ENCODE assay signal across 8 cellular contexts in genomic region chr9:6080154-6080716, GRCh38.
A peak's percentile ranks its signal among the peaks of the same experiment; 100 is the strongest.
DNase-seq lines count a peak whose midpoint lies in the region; ATAC-seq and TF ChIP-seq lines count a peak whose summit lies in the region.

No MANE protein-coding gene starts in this region.

- CTCF ChIA-PET in BJ (lab: Yijun Ruan, JAX), result interaction anchor here (1.6 kb wide), 1 partner anchor 26 kb away, joined by 3 read pairs; no protein-coding TSS in a partner anchor

- DNase-seq in BJ (ENCODE audit: low read depth), result peak; percentile 68
- peak; percentile 75 for DNase-seq in GM20000 (ENCODE audit: low spot score)
- peak; percentile 55 for DNase-seq in HuH-7 (ENCODE audit: low spot score)
- peak; percentile 100 for DNase-seq in OCI-M1 (lab: John Stamatoyannopoulos, UW)
- DNase-seq in activated T-helper 2 cell treated with anti-CD3 and anti-CD28 coated beads, Interferon-gamma antibody, Interleukin-2, Interleukin-4, amounts not matched to agents 10 μg/mL and 5 μg/mL and 100 μg/mL, durations not matched to agents 14 hours and 24 hours and 36 hours (ENCODE audit: low spot score), result peak; percentile 38
- peak; percentile 87 for DNase-seq in fibroblast of mammary gland (ENCODE audit: low read depth)
- peak; percentile 42 for DNase-seq in natural killer cell
- peak; percentile 61 for DNase-seq in stimulated activated naive B cell treated with anti-CD40 and anti-IgM and Interleukin-4, amounts not matched to agents 10 μg/mL and 1 μg/mL and 100 μg/mL, for 72 hours

- H3K4me3 Mint-ChIP-seq in activated T-helper 2 cell treated with anti-CD3 and anti-CD28 coated beads, Interferon-gamma antibody, Interleukin-2, Interleukin-4, amounts not matched to agents 10 μg/mL and 5 μg/mL and 100 μg/mL, durations not matched to agents 14 hours and 24 hours and 36 hours (ENCODE audit: low read depth), result peak overlapping the region; percentile 78
- H3K4me3 Mint-ChIP-seq in natural killer cell, result peak overlapping the region; percentile 87
- H3K4me3 Mint-ChIP-seq in stimulated activated naive B cell treated with anti-CD40 and anti-IgM and Interleukin-4, amounts not matched to agents 10 μg/mL and 1 μg/mL and 100 μg/mL, for 72 hours, result peak overlapping the region; percentile 93

- POLR2A ChIA-PET in BJ (lab: Charles Lee), result interaction anchor here (0.6 to 0.7 kb wide), 2 partner anchors 65 to 115 kb away, joined by 6 to 25 read pairs; partner anchors contain the start of gene RANBP6

- H3K27ac Mint-ChIP-seq in activated T-helper 2 cell treated with anti-CD3 and anti-CD28 coated beads, Interferon-gamma antibody, Interleukin-2, Interleukin-4, amounts not matched to agents 10 μg/mL and 5 μg/mL and 100 μg/mL, durations not matched to agents 14 hours and 24 hours and 36 hours, result peak overlapping the region; percentile 66
- peak overlapping the region; percentile 71 to 94 for H3K27ac Mint-ChIP-seq in natural killer cell
- peak overlapping the region; percentile 90 for H3K27ac Mint-ChIP-seq in stimulated activated naive B cell treated with anti-CD40 and anti-IgM and Interleukin-4, amounts not matched to agents 10 μg/mL and 1 μg/mL and 100 μg/mL, for 72 hours

- H3K36me3 Mint-ChIP-seq in activated T-helper 2 cell treated with anti-CD3 and anti-CD28 coated beads, Interferon-gamma antibody, Interleukin-2, Interleukin-4, amounts not matched to agents 10 μg/mL and 5 μg/mL and 100 μg/mL, durations not matched to agents 14 hours and 24 hours and 36 hours (ENCODE audit: low read depth), result no peaks in the 10 kb centered on the region
- no peaks in the 10 kb centered on the region for H3K36me3 Mint-ChIP-seq in natural killer cell
- no peaks in the 10 kb centered on the region for H3K36me3 Mint-ChIP-seq in stimulated activated naive B cell treated with anti-CD40 and anti-IgM and Interleukin-4, amounts not matched to agents 10 μg/mL and 1 μg/mL and 100 μg/mL, for 72 hours

- H3K4me3 ChIP-seq in BJ (ENCODE audit: low read depth, low read length) (peak overlapping the region; percentile 54), fibroblast of mammary gland (ENCODE audit: control insufficient read depth, low read depth, low read length) (peak overlapping the region; percentile 58)

- no peak; the same call in 1 of the 2 replicates for TF ChIP-seq CTCF in BJ (IDR thresholded peaks at IDR 0.05; ENCODE audit: insufficient read depth, low read depth, low read length)
- TF ChIP-seq CTCF in GM20000 (IDR thresholded peaks at IDR 0.05; ENCODE audit: extremely low read depth, missing control alignments), result no peak
- no peak for TF ChIP-seq CTCF in fibroblast of mammary gland (conservative IDR thresholded peaks at IDR 0.05; ENCODE audit: control insufficient read depth, insufficient read depth, low read depth, low read length)
- TF ChIP-seq CTCF in natural killer cell (IDR thresholded peaks at IDR 0.05), result no peak

- no peaks in the 10 kb centered on the region for H3K27me3 ChIP-seq in BJ (ENCODE audit: control insufficient read depth, insufficient read depth, low read length)

- no peaks in the 10 kb centered on the region for H3K36me3 ChIP-seq in BJ (ENCODE audit: control insufficient read depth, insufficient read depth, low read length)

- ATAC-seq in natural killer cell, result peak; percentile 88 to 96 (median 95)
- ATAC-seq in stimulated activated naive B cell treated with anti-CD40 and anti-IgM and Interleukin-4, amounts not matched to agents 10 μg/mL and 1 μg/mL and 100 μg/mL, for 72 hours (replicated peaks), result peak; percentile 97 to 98

- peaks cover 3% of the 10 kb centered on the region for H3K4me1 Mint-ChIP-seq in activated T-helper 2 cell treated with anti-CD3 and anti-CD28 coated beads, Interferon-gamma antibody, Interleukin-2, Interleukin-4, amounts not matched to agents 10 μg/mL and 5 μg/mL and 100 μg/mL, durations not matched to agents 14 hours and 24 hours and 36 hours (ENCODE audit: low read depth)
- H3K4me1 Mint-ChIP-seq in natural killer cell, result peaks cover 5 to 17% of the 10 kb centered on the region in 2 donors
- H3K4me1 Mint-ChIP-seq in stimulated activated naive B cell treated with anti-CD40 and anti-IgM and Interleukin-4, amounts not matched to agents 10 μg/mL and 1 μg/mL and 100 μg/mL, for 72 hours, result peaks cover 5 to 20% of the 10 kb centered on the region in 2 donors

- H3K9me3 Mint-ChIP-seq in activated T-helper 2 cell treated with anti-CD3 and anti-CD28 coated beads, Interferon-gamma antibody, Interleukin-2, Interleukin-4, amounts not matched to agents 10 μg/mL and 5 μg/mL and 100 μg/mL, durations not matched to agents 14 hours and 24 hours and 36 hours, result no peaks in the 10 kb centered on the region
- no peaks in the 10 kb centered on the region for H3K9me3 Mint-ChIP-seq in natural killer cell
- no peaks in the 10 kb centered on the region for H3K9me3 Mint-ChIP-seq in stimulated activated naive B cell treated with anti-CD40 and anti-IgM and Interleukin-4, amounts not matched to agents 10 μg/mL and 1 μg/mL and 100 μg/mL, for 72 hours

- H3K27me3 Mint-ChIP-seq in activated T-helper 2 cell treated with anti-CD3 and anti-CD28 coated beads, Interferon-gamma antibody, Interleukin-2, Interleukin-4, amounts not matched to agents 10 μg/mL and 5 μg/mL and 100 μg/mL, durations not matched to agents 14 hours and 24 hours and 36 hours (ENCODE audit: low read depth), result peaks cover 4% of the 10 kb centered on the region
- H3K27me3 Mint-ChIP-seq in natural killer cell (ENCODE audit: low read depth in 2 of 2), result peaks cover 0 to 13% of the 10 kb centered on the region in 2 donors
- peaks cover 6 to 8% of the 10 kb centered on the region in 2 donors for H3K27me3 Mint-ChIP-seq in stimulated activated naive B cell treated with anti-CD40 and anti-IgM and Interleukin-4, amounts not matched to agents 10 μg/mL and 1 μg/mL and 100 μg/mL, for 72 hours

- intact Hi-C loops in activated T-helper 2 cell treated with anti-CD3 and anti-CD28 coated beads, Interferon-gamma antibody, Interleukin-2, Interleukin-4, amounts not matched to agents 10 μg/mL and 5 μg/mL and 100 μg/mL, durations not matched to agents 14 hours and 24 hours and 36 hours (cut with micrococcal nuclease), result no loop called here
- intact Hi-C loops in natural killer cell (cut with micrococcal nuclease), result no loop called here

Comparison
In these comparisons a context has a peak if more than half of its experiments do, and no peak if none do; other contexts are left out.
1. Peak in every context shown above with its lines: DNase-seq, ATAC-seq and H3K4me3 ChIP-seq.
2. DNase-seq: peak in every context shown above with its lines; median percentile 100 in OCI-M1; 87 in fibroblast of mammary gland; 75 in GM20000; 68 in BJ; 61 in stimulated activated naive B cell treated with anti-CD40 and anti-IgM and Interleukin-4, amounts not matched to agents 10 μg/mL and 1 μg/mL and 100 μg/mL, for 72 hours; 55 in HuH-7; 42 in natural killer cell; 38 in activated T-helper 2 cell treated with anti-CD3 and anti-CD28 coated beads, Interferon-gamma antibody, Interleukin-2, Interleukin-4, amounts not matched to agents 10 μg/mL and 5 μg/mL and 100 μg/mL, durations not matched to agents 14 hours and 24 hours and 36 hours.